Comparison of ENCODE assay signal across 19 cellular contexts in genomic region chr10:50503661-50504320, GRCh38.
DNase-seq lines count a peak whose midpoint lies in the region; ATAC-seq, FAIRE-seq and TF ChIP-seq lines count a peak whose summit lies in the region.
"Had no signal": no experiment of that assay in that cellular context is flagged by ENCODE, and none has a peak within 500 bp of the region (broad histone marks: within the 10 kb centered on the region; RNA-seq: fewer than 3 reads in every experiment).

No MANE protein-coding gene starts in this region.

- H3K23me2 ChIP-seq in H9 (ENCODE audit: insufficient read length, low read depth, low read length, poor library complexity, severe bottlenecking): no peaks in the 10 kb centered on the region

- intact Hi-C loops in posterior cingulate gyrus (cut with DNase I): loop anchor here (5.0 kb wide), 1 partner anchor 49 kb away; no protein-coding TSS in a partner anchor

- H3K4me2 ChIP-seq in H9 (ENCODE audit: insufficient read depth, insufficient read length, low read length): no peak overlapping the region

- H2BK120ac ChIP-seq in H9 (ENCODE audit: low read depth, low read length, poor library complexity, severe bottlenecking): no peak overlapping the region

- no peaks in the 10 kb centered on the region for H3K27me3 ChIP-seq in CD4-positive, CD25-positive, alpha-beta regulatory T cell (ENCODE audit: control insufficient read depth, insufficient read depth, low read length)
- no peaks in the 10 kb centered on the region for H3K27me3 ChIP-seq in H9 (ENCODE audit: insufficient read depth, low read length)
- H3K27me3 ChIP-seq in bronchial epithelial cell (ENCODE audit: control insufficient read depth, insufficient read depth, low read length): no peaks in the 10 kb centered on the region
- H3K27me3 ChIP-seq: sigmoid colon, stomach had no signal

- H3K9me3 Mint-ChIP-seq in CD4-positive, CD25-positive, alpha-beta regulatory T cell: peaks cover 0 to 3% (median 0%) of the 10 kb centered on the region in 7 donors
- H3K9me3 Mint-ChIP-seq in H9: no peaks in the 10 kb centered on the region
- H3K9me3 Mint-ChIP-seq: activated T-cell treated with anti-CD3 and anti-CD28 coated beads, Interleukin-2, amount 50 U/mL, for 72 hours; neural crest cell had no signal

- H4K20me1 ChIP-seq in H9 (ENCODE audit: control insufficient read depth, insufficient read depth, insufficient read length): no peaks in the 10 kb centered on the region

- H3K79me2 ChIP-seq in H9 (ENCODE audit: insufficient read depth, low read length): no peaks in the 10 kb centered on the region

- no peak overlapping the region for H4K5ac ChIP-seq in H9 (ENCODE audit: insufficient read length, low read depth, low read length)

- H3K18ac ChIP-seq in H9 (ENCODE audit: insufficient read length, low read depth, low read length): no peak overlapping the region

- no peak overlapping the region for H4K8ac ChIP-seq in H9 (replicated peaks; ENCODE audit: insufficient read length, low read depth, low read length)

- H3K9ac ChIP-seq in H9 (ENCODE audit: extremely low read depth, insufficient read length, low read length): no peak overlapping the region

- no peak overlapping the region for H3K56ac ChIP-seq in H9 (ENCODE audit: insufficient read length, low read depth, low read length)

- H3K27ac ChIP-seq in CD4-positive, CD25-positive, alpha-beta regulatory T cell (ENCODE audit: insufficient read depth, low read length, poor library complexity, severe bottlenecking): peak overlapping the region; percentile 70
- no peak overlapping the region for H3K27ac ChIP-seq in H9 (ENCODE audit: insufficient read length, low read depth, low read length)
- H3K27ac ChIP-seq: HL-60, sigmoid colon, stomach had no signal

- no peak overlapping the region for H2BK20ac ChIP-seq in H9 (ENCODE audit: low read depth, low read length, poor library complexity, severe bottlenecking)

- DNase-seq in CD4-positive, CD25-positive, alpha-beta regulatory T cell: no peak
- DNase-seq in H9 (no peak), bronchial epithelial cell (ENCODE audit: low read depth) (peak; percentile 97), medulla oblongata (ENCODE audit: extremely low spot score) (peak; percentile 15), mucosa of gallbladder (ENCODE audit: low spot score) (no peak), posterior cingulate gyrus (no peak)
- DNase-seq: activated CD4-positive, CD25-positive, alpha-beta regulatory T cell treated with anti-CD3 and anti-CD28 coated beads, Interleukin-2, amount 50 U/mL, for 72 hours; DND-41; NCI-H524; sigmoid colon; stomach had no signal

- H3K4ac ChIP-seq in H9 (ENCODE audit: low read depth, low read length): no peak overlapping the region

- no CpG with 5 or more reads among the region's 10 CpGs for WGBS in H9 (ENCODE audit: extremely low coverage, insufficient read length, low lambda C conversion rate)

- no peaks in the 10 kb centered on the region for H3K79me1 ChIP-seq in H9 (ENCODE audit: insufficient read depth, low read depth, low read length, poor library complexity, severe bottlenecking)

- H3K36me3 Mint-ChIP-seq in CD4-positive, CD25-positive, alpha-beta regulatory T cell: peaks cover 13% of the 10 kb centered on the region
- H3K36me3 Mint-ChIP-seq in H9 (ENCODE audit: insufficient read depth in 1 of 3, low read depth in 3 of 3): no peaks in the 10 kb centered on the region; a peak in 1 of 7 replicates

- no peak overlapping the region for H2AFZ ChIP-seq in H9 (ENCODE audit: low read length)

- no peak overlapping the region for H2BK15ac ChIP-seq in H9 (ENCODE audit: low read depth, low read length)

- H3K4me3 ChIP-seq in CD4-positive, CD25-positive, alpha-beta regulatory T cell (ENCODE audit: low read depth, low read length): peak overlapping the region; percentile 39
- no peak overlapping the region for H3K4me3 ChIP-seq in bronchial epithelial cell (ENCODE audit: low read depth, low read length)
- H3K4me3 ChIP-seq: sigmoid colon, stomach had no signal

- H3K4me1 Mint-ChIP-seq in CD4-positive, CD25-positive, alpha-beta regulatory T cell: peaks cover 49 to 79% (median 68%) of the 10 kb centered on the region in 4 donors
- H3K4me1 Mint-ChIP-seq in H9: peaks cover 36 to 39% of the 10 kb centered on the region in 2 experiments

- H3K14ac ChIP-seq in H9 (ENCODE audit: insufficient read depth, low read length): no peak overlapping the region

- no peak overlapping the region for H3K23ac ChIP-seq in H9 (ENCODE audit: insufficient read length, low read depth, low read length)

- no peak overlapping the region for H2BK12ac ChIP-seq in H9 (ENCODE audit: insufficient read length, low read depth, low read length)

- peak; percentile 19 to 21 for ATAC-seq in CD4-positive, CD25-positive, alpha-beta regulatory T cell (ENCODE audit: low read depth in 2 of 2)
- ATAC-seq in GM18870 (IDR thresholded peaks at IDR 0.05; ENCODE audit: unreplicated experiment) (no peak), GM19035 (IDR thresholded peaks at IDR 0.05; ENCODE audit: unreplicated experiment) (no peak)
- ATAC-seq: activated T-cell treated with anti-CD3 and anti-CD28 coated beads, Interleukin-2, amount 50 U/mL, for 72 hours; HCT116 had no signal

- H2BK5ac ChIP-seq in H9 (ENCODE audit: insufficient read length, low read length): no peak overlapping the region

- peaks cover 2% of the 10 kb centered on the region for H3K36me3 ChIP-seq in CD4-positive, CD25-positive, alpha-beta regulatory T cell (ENCODE audit: control insufficient read depth, insufficient read depth, low read length)
- no peaks in the 10 kb centered on the region for H3K36me3 ChIP-seq in bronchial epithelial cell (ENCODE audit: control insufficient read depth, insufficient read depth, low read length)
- H3K36me3 ChIP-seq: sigmoid colon, stomach had no signal

- H2AK5ac ChIP-seq in H9 (ENCODE audit: insufficient read length, low read length): no peak overlapping the region

- H3K27me3 Mint-ChIP-seq in CD4-positive, CD25-positive, alpha-beta regulatory T cell: no peaks in the 10 kb centered on the region
- H3K27me3 Mint-ChIP-seq in H9 (ENCODE audit: low read depth): no peaks in the 10 kb centered on the region
- H3K27me3 Mint-ChIP-seq: B cell had no signal

- no peak for TF ChIP-seq CTCF in H9 (conservative IDR thresholded peaks at IDR 0.05)
- no peak for TF ChIP-seq CTCF in bronchial epithelial cell (IDR thresholded peaks at IDR 0.05; ENCODE audit: insufficient read depth, low read length, severe bottlenecking)

- H3K4me1 ChIP-seq in CD4-positive, CD25-positive, alpha-beta regulatory T cell (ENCODE audit: control insufficient read depth, insufficient read depth, low read length, poor library complexity, severe bottlenecking): peaks cover 61% of the 10 kb centered on the region
- peaks cover 11% of the 10 kb centered on the region; the same call in 1 of the 2 replicates for H3K4me1 ChIP-seq in H9 (ENCODE audit: insufficient read depth, low read length)

- no peak for FAIRE-seq in bronchial epithelial cell (lab: Jason Lieb, UNC)
- FAIRE-seq: colon had no signal

- H4K91ac ChIP-seq in H9 (ENCODE audit: insufficient read length, low read depth, low read length): no peak overlapping the region

- peak overlapping the region; percentile 32 to 80 (median 48) for H3K4me3 Mint-ChIP-seq in CD4-positive, CD25-positive, alpha-beta regulatory T cell
- H3K4me3 Mint-ChIP-seq in H9: no peak overlapping the region
- H3K4me3 Mint-ChIP-seq: B cell, neural crest cell had no signal

- H3T11ph ChIP-seq in H9 (ENCODE audit: low read length): no peak overlapping the region

- peak overlapping the region; percentile 16 to 95 (median 89) for H3K27ac Mint-ChIP-seq in CD4-positive, CD25-positive, alpha-beta regulatory T cell
- peak overlapping the region; percentile 13 to 93 (median 73); a peak in 3 of 7 replicates for H3K27ac Mint-ChIP-seq in H9
- H3K27ac Mint-ChIP-seq: activated T-cell treated with anti-CD3 and anti-CD28 coated beads, Interleukin-2, amount 50 U/mL, for 72 hours; B cell had no signal

- no peaks in the 10 kb centered on the region for H3K9me3 ChIP-seq in CD4-positive, CD25-positive, alpha-beta regulatory T cell (ENCODE audit: control insufficient read depth in 2 of 2, low read length in 2 of 2)
- H3K9me3 ChIP-seq in H9 (ENCODE audit: control insufficient read depth, low read depth, low read length): no peaks in the 10 kb centered on the region
- H3K9me3 ChIP-seq: sigmoid colon, stomach had no signal

Comparison
In these comparisons a context has a peak if more than half of its experiments do, and no peak if none do; other contexts are left out.
1. ATAC-seq: peak in CD4-positive, CD25-positive, alpha-beta regulatory T cell (2 of 2); none in GM18870 (single experiment) and GM19035 (single experiment).
2. DNase-seq: peak in bronchial epithelial cell (single experiment) and medulla oblongata (single experiment); none in CD4-positive, CD25-positive, alpha-beta regulatory T cell (0 of 3), H9 (single experiment), mucosa of gallbladder (single experiment) and posterior cingulate gyrus (0 of 10).
3. H3K4me3 Mint-ChIP-seq: peak in CD4-positive, CD25-positive, alpha-beta regulatory T cell (4 of 4); none in H9 (0 of 2).